ENCODE assay signal across 9 cellular contexts in the genomic region with DNA sequence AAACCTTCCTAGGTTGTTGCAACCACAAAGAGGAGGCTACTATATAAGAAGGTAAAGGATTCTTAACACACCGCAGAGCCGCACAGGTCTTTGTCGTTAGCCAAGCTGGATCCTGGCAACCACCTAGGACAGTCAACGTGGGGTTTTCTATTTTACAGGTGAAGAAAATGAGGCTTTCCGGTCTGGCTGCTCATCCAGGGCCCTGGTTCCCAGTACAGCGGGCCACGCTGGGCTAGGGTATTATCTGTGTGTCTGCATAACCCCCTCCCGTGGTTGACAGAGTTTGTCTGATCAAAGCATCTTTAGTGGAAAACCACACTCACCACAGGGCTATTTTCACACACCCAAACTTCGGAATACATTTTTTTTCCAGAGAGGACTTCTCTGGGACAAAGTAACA. TPM values are rescaled to one million over a fixed set of nuclear protein-coding genes. Genes with fewer than 3 reads are reported as not detected.
DNase-seq lines count a peak whose midpoint lies in the region; ATAC-seq and TF ChIP-seq lines count a peak whose summit lies in the region.
"Had no signal": no experiment of that assay in that cellular context is flagged by ENCODE, and none has a peak within 500 bp of the region (broad histone marks: within the 10 kb centered on the region; RNA-seq: fewer than 3 reads in every experiment).

No MANE protein-coding gene starts in this region.

- peaks cover 0 to 4% of the 10 kb centered on the region in 2 donors for H3K27me3 Mint-ChIP-seq in CD4-positive, alpha-beta memory T cell
- peaks cover 19% of the 10 kb centered on the region for H3K27me3 Mint-ChIP-seq in T-helper 2 cell treated with Interferon-gamma antibody and Interleukin-4, amounts not matched to agents 5 μg/mL and 100 μg/mL, for 36 hours (ENCODE audit: low read depth)

- H3K36me3 Mint-ChIP-seq in CD4-positive, alpha-beta memory T cell = no peaks in the 10 kb centered on the region
- no peaks in the 10 kb centered on the region for H3K36me3 Mint-ChIP-seq in T-helper 2 cell treated with Interferon-gamma antibody and Interleukin-4, amounts not matched to agents 5 μg/mL and 100 μg/mL, for 36 hours (ENCODE audit: low read depth)

- POLR2A ChIA-PET in CD4-positive, alpha-beta memory T cell (lab: Charles Lee; ENCODE audit: partially characterized antibody) = no interaction called here

- H3K9me3 ChIP-seq in CD4-positive, alpha-beta memory T cell (ENCODE audit: control insufficient read depth in 1 of 2, low read length in 2 of 2) = no peaks in the 10 kb centered on the region

- H3K27ac Mint-ChIP-seq in CD4-positive, alpha-beta memory T cell = no peak overlapping the region
- H3K27ac Mint-ChIP-seq in T-helper 2 cell treated with Interferon-gamma antibody and Interleukin-4, amounts not matched to agents 5 μg/mL and 100 μg/mL, for 36 hours = no peak overlapping the region

- H3K27ac ChIP-seq in CD4-positive, alpha-beta memory T cell (ENCODE audit: low read depth, low read length) = peak overlapping the region; percentile 53
- H3K27ac ChIP-seq in coronary artery = no peak overlapping the region
- H3K27ac ChIP-seq: GM23248 had no signal

- H3K9me3 Mint-ChIP-seq in CD4-positive, alpha-beta memory T cell = peaks cover 0 to 16% (median 5%) of the 10 kb centered on the region in 8 donors
- H3K9me3 Mint-ChIP-seq in T-helper 2 cell treated with Interferon-gamma antibody and Interleukin-4, amounts not matched to agents 5 μg/mL and 100 μg/mL, for 36 hours = peaks cover 8% of the 10 kb centered on the region

- CTCF ChIA-PET in CD4-positive, alpha-beta memory T cell (lab: Charles Lee; ENCODE audit: partially characterized antibody) = interaction anchor here (1.0 to 1.6 kb wide), 2 partner anchors 21 to 67 kb away, joined by 3 to 4 read pairs; no protein-coding TSS in a partner anchor

- no peak for TF ChIP-seq CTCF in coronary artery (IDR thresholded peaks at IDR 0.05)

- DNase-seq in CD4-positive, alpha-beta memory T cell = peak in 4 of 5 donors; percentile 63 to 85 (median 69)
- DNase-seq in T-helper 2 cell treated with Interferon-gamma antibody and Interleukin-4, amounts not matched to agents 5 μg/mL and 100 μg/mL, for 36 hours (ENCODE audit: low spot score) = peak; percentile 46
- peak; percentile 18 for DNase-seq in activated effector memory CD4-positive, alpha-beta T cell treated with Interleukin-2 at 50 U/mL for 16 hours
- DNase-seq in posterior vena cava (ENCODE audit: low spot score) (peak; percentile 25), HPDE6-E6E7 (ENCODE audit: extremely low spot score) (no peak), NCI-H2227 treated with DMSO at 0.1 percent for 48 hours (lab: John Stamatoyannopoulos, UW) (no peak), coronary artery (ENCODE audit: low spot score) (no peak)

- no peak for ATAC-seq in GM18498 (IDR thresholded peaks at IDR 0.05; ENCODE audit: unreplicated experiment)

- peaks cover 3 to 17% (median 10%) of the 10 kb centered on the region in 4 donors for H3K4me1 Mint-ChIP-seq in CD4-positive, alpha-beta memory T cell
- H3K4me1 Mint-ChIP-seq in T-helper 2 cell treated with Interferon-gamma antibody and Interleukin-4, amounts not matched to agents 5 μg/mL and 100 μg/mL, for 36 hours (ENCODE audit: low read depth) = peaks cover 8% of the 10 kb centered on the region

- H3K36me3 ChIP-seq in CD4-positive, alpha-beta memory T cell (ENCODE audit: insufficient read depth, low read length) = no peaks in the 10 kb centered on the region

- peak overlapping the region in 1 of 2 donors; percentile 37 for H3K4me3 ChIP-seq in CD4-positive, alpha-beta memory T cell (ENCODE audit: low read length in 2 of 2)
- no peak overlapping the region for H3K4me3 ChIP-seq in coronary artery
- H3K4me3 ChIP-seq: GM23248 had no signal

- no peaks in the 10 kb centered on the region for H3K27me3 ChIP-seq in CD4-positive, alpha-beta memory T cell (ENCODE audit: insufficient read depth, low read length)

- H3K4me3 Mint-ChIP-seq in CD4-positive, alpha-beta memory T cell = no peak overlapping the region
- H3K4me3 Mint-ChIP-seq in T-helper 2 cell treated with Interferon-gamma antibody and Interleukin-4, amounts not matched to agents 5 μg/mL and 100 μg/mL, for 36 hours = no peak overlapping the region

- intact Hi-C loops in CD4-positive, alpha-beta memory T cell (cut with micrococcal nuclease) = no loop called here
- intact Hi-C loops in posterior vena cava (cut with DNase I) = no loop called here

- peaks cover 35% of the 10 kb centered on the region for H3K4me1 ChIP-seq in CD4-positive, alpha-beta memory T cell (ENCODE audit: insufficient read depth, low read length)

RNA-seq across cellular contexts. Expression of gene PDE9A, which starts 39.0 kb away (rescaled TPM):
- 1 to 10 TPM; 6.9 to 9.2 TPM for total RNA-seq in CD4-positive, alpha-beta memory T cell
- 1 to 10 TPM; 2.2 to 3.7 TPM for polyA plus RNA-seq in CD4-positive, alpha-beta memory T cell
- 1 to 10 TPM; 4.0 to 5.6 TPM for total RNA-seq in posterior vena cava
- total RNA-seq: GM23248 had no signal
- polyA plus RNA-seq: GM23248 had no signal

Comparison
In these comparisons a context has a peak if more than half of its experiments do, and no peak if none do; other contexts are left out.
1. DNase-seq: peak in CD4-positive, alpha-beta memory T cell (4 of 5), T-helper 2 cell treated with Interferon-gamma antibody and Interleukin-4, amounts not matched to agents 5 μg/mL and 100 μg/mL, for 36 hours (single experiment), activated effector memory CD4-positive, alpha-beta T cell treated with Interleukin-2 at 50 U/mL for 16 hours (single experiment) and posterior vena cava (single experiment); none in HPDE6-E6E7 (single experiment), NCI-H2227 treated with DMSO at 0.1 percent for 48 hours (single experiment) and coronary artery (single experiment).